15 cellular contexts compared by ENCODE assay signal in the genomic region with DNA sequence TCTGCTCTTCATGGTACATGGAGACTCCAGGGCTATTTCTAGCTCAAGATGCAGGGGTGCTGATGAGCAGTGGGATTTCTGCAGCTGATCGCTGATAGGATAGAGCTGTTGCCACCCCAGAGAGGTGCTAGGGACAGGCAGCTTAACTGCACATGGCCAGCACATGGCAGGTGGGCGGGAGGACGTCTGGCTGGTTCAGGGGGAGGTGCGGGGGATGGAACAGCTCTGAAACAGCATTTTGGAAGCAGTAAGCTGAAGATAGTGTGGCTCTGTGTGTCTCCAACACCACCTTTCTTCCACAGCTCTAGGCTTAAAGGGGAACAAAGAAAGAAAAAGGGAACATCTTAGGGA.
DNase-seq lines count a peak whose midpoint lies in the region; ATAC-seq and TF ChIP-seq lines count a peak whose summit lies in the region.
"Had no signal": no experiment of that assay in that cellular context is flagged by ENCODE, and none has a peak within 500 bp of the region (broad histone marks: within the 10 kb centered on the region; RNA-seq: fewer than 3 reads in every experiment).

No MANE protein-coding gene starts in this region.

- no peak overlapping the region for H2BK12ac ChIP-seq in neuronal stem cell (ENCODE audit: low read length)

- no peak overlapping the region for H3K27ac ChIP-seq in neuronal stem cell (replicated peaks; ENCODE audit: low read length)
- H3K27ac ChIP-seq in Karpas-422 (ENCODE audit: low read length) = no peak overlapping the region
- H3K27ac ChIP-seq: ascending aorta, upper lobe of right lung had no signal

- H3K9ac ChIP-seq in neuronal stem cell (ENCODE audit: low read depth, low read length, poor library complexity) (peak overlapping the region; percentile 68), Karpas-422 (ENCODE audit: low read length) (no peak overlapping the region)

- no peaks in the 10 kb centered on the region for H3K79me1 ChIP-seq in neuronal stem cell (ENCODE audit: low read depth, low read length)

- no peaks in the 10 kb centered on the region for H3K9me3 ChIP-seq in neuronal stem cell (replicated peaks in 1 of 2; ENCODE audit: control insufficient read depth in 2 of 2, insufficient read depth in 1 of 2, low read depth in 1 of 2, low read length in 2 of 2)
- no peaks in the 10 kb centered on the region for H3K9me3 ChIP-seq in Karpas-422 (ENCODE audit: low read length)
- H3K9me3 ChIP-seq: ascending aorta, upper lobe of right lung had no signal

- H3K36me3 ChIP-seq in neuronal stem cell (replicated peaks in 1 of 2; ENCODE audit: control insufficient read depth in 2 of 2, insufficient read depth in 2 of 2, low read length in 2 of 2) (no peaks in the 10 kb centered on the region), Karpas-422 (ENCODE audit: insufficient read depth, low read length) (no peaks in the 10 kb centered on the region)
- H3K36me3 ChIP-seq: ascending aorta, upper lobe of right lung had no signal

- no CpG with 5 or more reads among the region's 4 CpGs for WGBS in neuronal stem cell (ENCODE audit: extremely low coverage in 2 of 2, insufficient read length in 2 of 2, insufficient replicate concordance in 1 of 2), 2 donors

- H2AK5ac ChIP-seq in neuronal stem cell (ENCODE audit: low read depth, low read length) = no peak overlapping the region

- H2BK120ac ChIP-seq in neuronal stem cell (ENCODE audit: low read depth, low read length) = no peak overlapping the region

- no peaks in the 10 kb centered on the region for H3K79me2 ChIP-seq in Karpas-422 (ENCODE audit: low read length)

- ATAC-seq in GM19035 (IDR thresholded peaks at IDR 0.05; ENCODE audit: unreplicated experiment) (peak; percentile 19), omental fat pad (ENCODE audit: low FRiP score) (no peak)
- ATAC-seq: naive thymus-derived CD4-positive, alpha-beta T cell; upper lobe of right lung had no signal

- no peak overlapping the region for H4K91ac ChIP-seq in neuronal stem cell (ENCODE audit: low read depth, low read length, poor library complexity)

- H3K4ac ChIP-seq in neuronal stem cell (ENCODE audit: low read length) = no peak overlapping the region

- TF ChIP-seq CTCF in omental fat pad (IDR thresholded peaks at IDR 0.05) = no peak

- no peak overlapping the region for H2BK15ac ChIP-seq in neuronal stem cell (ENCODE audit: low read length)

- no peak overlapping the region for H3K18ac ChIP-seq in neuronal stem cell (ENCODE audit: low read length)

- H3K4me1 ChIP-seq in neuronal stem cell (ENCODE audit: control insufficient read depth in 2 of 2, insufficient read depth in 1 of 2, low read depth in 1 of 2, low read length in 2 of 2) (no peaks in the 10 kb centered on the region), Karpas-422 (ENCODE audit: low read length) (peaks cover 2% of the 10 kb centered on the region; the same call in 1 of the 2 replicates)
- H3K4me1 ChIP-seq: ascending aorta, upper lobe of right lung had no signal

- no peaks in the 10 kb centered on the region for H4K20me1 ChIP-seq in Karpas-422 (ENCODE audit: insufficient read depth, low read depth, low read length)

- DNase-seq in NCI-H82 (lab: John Stamatoyannopoulos, UW) (peak; percentile 59), NCI-H82 treated with DMSO at 0.1 percent for 48 hours (lab: John Stamatoyannopoulos, UW; ENCODE audit: unreplicated experiment) (no peak), anterior cingulate cortex (lab: John Stamatoyannopoulos, UW) (peak in 53 of 58 donors; percentile 7 to 93 (median 67)), neuronal stem cell (ENCODE audit: low spot score) (no peak), omental fat pad (ENCODE audit: low spot score) (no peak), NCI-H1105 (lab: John Stamatoyannopoulos, UW) (no peak), Karpas-422 (no peak)
- DNase-seq: COR-L47, NCI-H1048, NCI-H510A treated with DMSO at 0.1 percent for 48 hours, T1000, upper lobe of right lung had no signal

- H3K4me2 ChIP-seq in neuronal stem cell (ENCODE audit: insufficient read depth, low read length, poor library complexity, severe bottlenecking) = no peak overlapping the region
- H3K4me2 ChIP-seq in Karpas-422 (ENCODE audit: low read depth, low read length, poor library complexity, severe bottlenecking) = no peak overlapping the region

- peaks cover 0 to 2% (median 0%) of the 10 kb centered on the region in 3 experiments for H3K27me3 ChIP-seq in neuronal stem cell (ENCODE audit: control insufficient read depth in 3 of 3, insufficient read depth in 3 of 3, low read depth in 1 of 3, low read length in 3 of 3)
- H3K27me3 ChIP-seq in Karpas-422 (ENCODE audit: low read length) = no peaks in the 10 kb centered on the region
- H3K27me3 ChIP-seq: ascending aorta, upper lobe of right lung had no signal

- no peak overlapping the region for H2AFZ ChIP-seq in neuronal stem cell (ENCODE audit: low read length)
- no peak overlapping the region for H2AFZ ChIP-seq in Karpas-422 (ENCODE audit: low read length)

- H3K4me3 ChIP-seq in neuronal stem cell (ENCODE audit: low read length in 2 of 2) = no peak overlapping the region
- H3K4me3 ChIP-seq in Karpas-422 (ENCODE audit: low read length) = no peak overlapping the region
- H3K4me3 ChIP-seq: ascending aorta, upper lobe of right lung had no signal

- H3K14ac ChIP-seq in neuronal stem cell (ENCODE audit: low read length) = no peak overlapping the region

- H4K8ac ChIP-seq in neuronal stem cell (ENCODE audit: low read depth, low read length) = no peak overlapping the region

- H2BK5ac ChIP-seq in neuronal stem cell (ENCODE audit: low read length) = no peak overlapping the region

- no peaks in the 10 kb centered on the region for H3K9me2 ChIP-seq in Karpas-422 (replicated peaks; ENCODE audit: insufficient read depth, low read length)

- peak overlapping the region; percentile 10 for H3K23ac ChIP-seq in neuronal stem cell (ENCODE audit: low read depth, low read length, poor library complexity)

Comparison
In these comparisons a context has a peak if more than half of its experiments do, and no peak if none do; other contexts are left out.
1. DNase-seq: peak in NCI-H82 (single experiment) and anterior cingulate cortex (53 of 58); none in NCI-H82 treated with DMSO at 0.1 percent for 48 hours (single experiment), neuronal stem cell (single experiment), omental fat pad (single experiment), NCI-H1105 (single experiment) and Karpas-422 (single experiment).